In genomic region chr19:1913781-1914577, GRCh38 we compare ENCODE assay signal across 13 cellular contexts.
"Had no signal": no experiment of that assay in that cellular context is flagged by ENCODE, and none has a peak within 500 bp of the region (broad histone marks: within the 10 kb centered on the region; RNA-seq: fewer than 3 reads in every experiment).

No MANE protein-coding gene starts in this region.

- H3K27me3 ChIP-seq: dorsolateral prefrontal cortex, gastrocnemius medialis, tibial artery had no signal

- DNase-seq: activated CD4-positive, alpha-beta T cell treated with anti-CD3 and anti-CD28 coated beads, Interleukin-2, amount 50 U/mL, for 48 hours; activated CD8-positive, alpha-beta memory T cell treated with anti-CD3 and anti-CD28 coated beads, Interleukin-2, amount 10 ng/mL, durations not matched to agents 7 days and 5 days; activated gamma-delta T cell; activated naive CD8-positive, alpha-beta T cell treated with anti-CD3 and anti-CD28 coated beads for 36 hours; activated T-cell treated with anti-CD3 and anti-CD28 coated beads, Interleukin-2, amount 50 U/mL, for 48 hours; anterior cingulate cortex; gastrocnemius medialis; kidney glomerular epithelial cell; naive B cell; SW 1271; tibial artery had no signal

- H3K27ac ChIP-seq: gastrocnemius medialis, tibial artery had no signal

- ATAC-seq: activated CD4-positive, CD25-positive, alpha-beta regulatory T cell treated with anti-CD3 and anti-CD28 coated beads, Interleukin-2, amount 50 U/mL, for 24 hours; activated CD8-positive, alpha-beta memory T cell treated with anti-CD3 and anti-CD28 coated beads, Interleukin-2, amount 10 ng/mL, durations not matched to agents 7 days and 5 days; gastrocnemius medialis had no signal

- H3K4me3 ChIP-seq: dorsolateral prefrontal cortex, gastrocnemius medialis, tibial artery had no signal

- H3K9me3 ChIP-seq: gastrocnemius medialis, tibial artery had no signal
